8 cellular contexts compared by ENCODE assay signal in genomic region chr13:99506632-99507031, GRCh38. TPM values are rescaled to one million over a fixed set of nuclear protein-coding genes. Genes with fewer than 3 reads are reported as not detected.
A peak's percentile ranks its signal among the peaks of the same experiment; 100 is the strongest.
DNase-seq lines count a peak whose midpoint lies in the region; ATAC-seq and TF ChIP-seq lines count a peak whose summit lies in the region.

No MANE protein-coding gene starts in this region.

- peaks cover 13% of the 10 kb centered on the region for H3K4me1 ChIP-seq in mammary epithelial cell (ENCODE audit: insufficient read depth, low read length)

- peaks cover 2% of the 10 kb centered on the region for H3K36me3 ChIP-seq in mammary epithelial cell (ENCODE audit: insufficient read depth, low read length)

- H3K9ac ChIP-seq in mammary epithelial cell (ENCODE audit: insufficient read depth, low read length): no peak overlapping the region

- H3K36me3 Mint-ChIP-seq in naive thymus-derived CD8-positive, alpha-beta T cell: peaks cover 21 to 46% (median 29%) of the 10 kb centered on the region in 3 donors
- peaks cover 11 to 27% (median 16%) of the 10 kb centered on the region in 3 donors for H3K36me3 Mint-ChIP-seq in immature natural killer cell

- no peak overlapping the region for H3K27ac ChIP-seq in mammary epithelial cell (ENCODE audit: insufficient read depth, low read depth, low read length)

- peaks cover 100% of the 10 kb centered on the region for H3K79me2 ChIP-seq in mammary epithelial cell (ENCODE audit: insufficient read depth, low read length)

- dilution Hi-C loops in mammary epithelial cell (cut with HindIII; ENCODE audit: low sequenced_read_pairs): no loop called here

- DNase-seq in NOMO-1 treated with dmso at 0.1 percent for 144 hours (lab: John Stamatoyannopoulos, UW; ENCODE audit: unreplicated experiment) (peak; percentile 66), mammary epithelial cell (no peak), HEK293T (ENCODE audit: extremely low spot score) (no peak), foreskin melanocyte (no peak), immature natural killer cell (no peak)
- DNase-seq in naive thymus-derived CD8-positive, alpha-beta T cell: no peak

- peak overlapping the region in 3 of 10 donors; percentile 33 to 82 (median 50) for H3K27ac Mint-ChIP-seq in naive thymus-derived CD8-positive, alpha-beta T cell
- peak overlapping the region in 1 of 6 donors; percentile 41 for H3K27ac Mint-ChIP-seq in immature natural killer cell

- CTCF ChIA-PET in mammary epithelial cell (lab: Charles Lee; ENCODE audit: low non-redundant PET): no interaction called here
- CTCF ChIA-PET in HEK293T (lab: Yijun Ruan, JAX): interaction anchor here (0.7 kb wide), 1 partner anchor 10 kb away, joined by 4 read pairs; no protein-coding TSS in a partner anchor

- no peaks in the 10 kb centered on the region for H3K27me3 ChIP-seq in mammary epithelial cell (ENCODE audit: insufficient read depth, low read length)

- no peaks in the 10 kb centered on the region for H4K20me1 ChIP-seq in mammary epithelial cell (ENCODE audit: insufficient read depth, low read length)

- WGBS in mammary epithelial cell (ENCODE audit: low coverage, missing lambda C conversion rate): 50% methylated on average over 2 of the region's 2 CpGs

- no peak for TF ChIP-seq CTCF in mammary epithelial cell (conservative IDR thresholded peaks at IDR 0.05 in 1 of 2, IDR thresholded peaks at IDR 0.05 in 1 of 2; ENCODE audit: extremely low read depth in 1 of 2, insufficient read depth in 1 of 2, low read depth in 1 of 2, low read length in 2 of 2)

- H3K4me3 Mint-ChIP-seq in naive thymus-derived CD8-positive, alpha-beta T cell: peak overlapping the region in 6 of 10 donors; percentile 51 to 61 (median 54)
- peak overlapping the region in 2 of 5 donors; percentile 21 to 36 for H3K4me3 Mint-ChIP-seq in immature natural killer cell

- no peak overlapping the region for H2AFZ ChIP-seq in mammary epithelial cell (ENCODE audit: low read depth, low read length)

- intact Hi-C loops in mammary epithelial cell (cut with micrococcal nuclease): no loop called here

- peaks cover 37 to 90% (median 74%) of the 10 kb centered on the region in 4 donors for H3K4me1 Mint-ChIP-seq in naive thymus-derived CD8-positive, alpha-beta T cell
- H3K4me1 Mint-ChIP-seq in immature natural killer cell: peaks cover 70 to 95% of the 10 kb centered on the region in 2 donors

- no TSS peak for BruUV-seq in mammary epithelial cell (replicated peaks; lab: Mats Ljungman, UMichigan)

- in situ Hi-C loops in mammary epithelial cell (cut with MboI; ENCODE audit: low sequenced_read_pairs in 2 of 2): no loop called here

- peaks cover 8% of the 10 kb centered on the region for H3K9me3 ChIP-seq in mammary epithelial cell (replicated peaks; ENCODE audit: insufficient read depth, low read length)

- peaks cover 0 to 9% (median 0%) of the 10 kb centered on the region in 9 donors for H3K9me3 Mint-ChIP-seq in naive thymus-derived CD8-positive, alpha-beta T cell
- H3K9me3 Mint-ChIP-seq in immature natural killer cell: no peaks in the 10 kb centered on the region

- POLR2A ChIA-PET in naive thymus-derived CD8-positive, alpha-beta T cell (lab: Charles Lee): no interaction called here
- POLR2A ChIA-PET in HEK293T (lab: Yijun Ruan, JAX): no interaction called here

- H3K4me2 ChIP-seq in mammary epithelial cell (ENCODE audit: insufficient read depth, low read depth, low read length): no peak overlapping the region

- H3K27me3 Mint-ChIP-seq in naive thymus-derived CD8-positive, alpha-beta T cell: no peaks in the 10 kb centered on the region
- peaks cover 0 to 6% (median 3%) of the 10 kb centered on the region in 3 donors for H3K27me3 Mint-ChIP-seq in immature natural killer cell (ENCODE audit: low read depth in 3 of 3)

- no peak overlapping the region for H3K4me3 ChIP-seq in mammary epithelial cell (replicated peaks in 1 of 3; ENCODE audit: insufficient read depth in 1 of 3, low read depth in 2 of 3, low read length in 3 of 3)

- ATAC-seq in GM18907 (IDR thresholded peaks at IDR 0.05; ENCODE audit: unreplicated experiment): peak; percentile 86
- ATAC-seq in HG02678 (IDR thresholded peaks at IDR 0.05; ENCODE audit: unreplicated experiment): peak; percentile 84
- no peak for ATAC-seq in naive thymus-derived CD8-positive, alpha-beta T cell

TF ChIP-seq in HEK293T, 16 proteins besides CTCF, POLR2A, EP300 and RAD21:
- TF ChIP-seq L3MBTL2 (conservative IDR thresholded peaks at IDR 0.05): no peak
- TF ChIP-seq ARNT (IDR thresholded peaks at IDR 0.05): no peak
- no peak for TF ChIP-seq LEF1 (IDR thresholded peaks at IDR 0.05; ENCODE audit: borderline replicate concordance)
- TF ChIP-seq ELF4 (IDR thresholded peaks at IDR 0.05): no peak
- TF ChIP-seq CTBP1 (IDR thresholded peaks at IDR 0.05; ENCODE audit: borderline replicate concordance): no peak
- no peak for TF ChIP-seq FOXK2 (IDR thresholded peaks at IDR 0.05)
- TF ChIP-seq, protein P1, sequence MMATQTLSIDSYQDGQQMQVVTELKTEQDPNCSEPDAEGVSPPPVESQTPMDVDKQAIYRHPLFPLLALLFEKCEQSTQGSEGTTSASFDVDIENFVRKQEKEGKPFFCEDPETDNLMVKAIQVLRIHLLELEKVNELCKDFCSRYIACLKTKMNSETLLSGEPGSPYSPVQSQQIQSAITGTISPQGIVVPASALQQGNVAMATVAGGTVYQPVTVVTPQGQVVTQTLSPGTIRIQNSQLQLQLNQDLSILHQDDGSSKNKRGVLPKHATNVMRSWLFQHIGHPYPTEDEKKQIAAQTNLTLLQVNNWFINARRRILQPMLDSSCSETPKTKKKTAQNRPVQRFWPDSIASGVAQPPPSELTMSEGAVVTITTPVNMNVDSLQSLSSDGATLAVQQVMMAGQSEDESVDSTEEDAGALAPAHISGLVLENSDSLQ (IDR thresholded peaks at IDR 0.05): no peak
- no peak for TF ChIP-seq ZNF384 (IDR thresholded peaks at IDR 0.05)
- no peak for TF ChIP-seq SUZ12 (IDR thresholded peaks at IDR 0.05)
- TF ChIP-seq TARDBP (IDR thresholded peaks at IDR 0.05): no peak

RNA-seq across cellular contexts. Expression of gene TM9SF2, which starts 5.4 kb away (rescaled TPM):
- total RNA-seq in naive thymus-derived CD8-positive, alpha-beta T cell: 10 to 100 TPM; 45.5 to 50.5 TPM
- 10 to 100 TPM; 41.5 to 57.4 (median 50.2) TPM for polyA plus RNA-seq in naive thymus-derived CD8-positive, alpha-beta T cell
- total RNA-seq in mammary epithelial cell: 100 to 1,000 TPM in 1 of 2 donors, 10 to 100 TPM in 1; 87.8 to 143 TPM
- polyA plus RNA-seq in mammary epithelial cell: 74.9 TPM
- polyA minus RNA-seq in mammary epithelial cell: 80.6 TPM
- polyA plus RNA-seq in immature natural killer cell: 100 to 1,000 TPM in 1 of 3 donors, 10 to 100 TPM in 2; 57.5 to 109 (median 83.0) TPM

Comparison
In these comparisons a context has a peak if more than half of its experiments do, and no peak if none do; other contexts are left out.
1. ATAC-seq: peak in GM18907 (single experiment) and HG02678 (single experiment); none in naive thymus-derived CD8-positive, alpha-beta T cell (0 of 2).